In genomic region chrX:16834811-16835210, GRCh38 we compare ENCODE assay signal across 18 cellular contexts. TPM values are rescaled to one million over a fixed set of nuclear protein-coding genes. Genes with fewer than 3 reads are reported as not detected.
DNase-seq lines count a peak whose midpoint lies in the region; ATAC-seq and TF ChIP-seq lines count a peak whose summit lies in the region.
"Had no signal": no experiment of that assay in that cellular context is flagged by ENCODE, and none has a peak within 500 bp of the region (broad histone marks: within the 10 kb centered on the region; RNA-seq: fewer than 3 reads in every experiment).

No MANE protein-coding gene starts in this region.

- intact Hi-C loops in aorta (cut with DNase I): loop anchor here in 1 of 2 donors (5.0 kb wide), 1 partner anchor 37 kb away; the partner anchor contains the start of gene RBBP7

- peaks cover 6% of the 10 kb centered on the region for H3K4me1 Mint-ChIP-seq in activated T-cell treated with anti-CD3 and anti-CD28 coated beads, Interleukin-2, amount 50 U/mL, for 72 hours (ENCODE audit: low read depth)
- H3K4me1 Mint-ChIP-seq in mesothelial cell of epicardium: peaks cover 73% of the 10 kb centered on the region
- H3K4me1 Mint-ChIP-seq: CD4-positive, alpha-beta memory T cell had no signal

- H3K4me1 ChIP-seq in stomach smooth muscle (ENCODE audit: control insufficient read depth, insufficient read depth, low read length) (peaks cover 11% of the 10 kb centered on the region), aorta (ENCODE audit: control insufficient read depth in 1 of 2, insufficient read depth in 2 of 2, low read length in 2 of 2) (no peaks in the 10 kb centered on the region)

- 82 to 93% methylated on average over 6 of the region's 6 CpGs for WGBS in aorta, 2 donors

- no peak overlapping the region for H3K4me3 ChIP-seq in astrocyte of the spinal cord (ENCODE audit: low read depth, low read length)
- no peak overlapping the region for H3K4me3 ChIP-seq in stomach smooth muscle (ENCODE audit: low read length in 2 of 2)
- H3K4me3 ChIP-seq in aorta (ENCODE audit: low read length in 2 of 2): no peak overlapping the region
- H3K4me3 ChIP-seq: GM12878 had no signal

- H3K4me3 Mint-ChIP-seq in activated T-cell treated with anti-CD3 and anti-CD28 coated beads, Interleukin-2, amount 50 U/mL, for 72 hours: no peak overlapping the region
- H3K4me3 Mint-ChIP-seq in mesothelial cell of epicardium: no peak overlapping the region
- H3K4me3 Mint-ChIP-seq: CD4-positive, alpha-beta memory T cell had no signal

- no peak for ATAC-seq in activated T-cell treated with anti-CD3 and anti-CD28 coated beads, Interleukin-2, amount 50 U/mL, for 72 hours (replicated peaks in 1 of 2)
- ATAC-seq in aorta (ENCODE audit: low FRiP score): no peak
- ATAC-seq: GM12878 had no signal

- H3K27me3 Mint-ChIP-seq in activated T-cell treated with anti-CD3 and anti-CD28 coated beads, Interleukin-2, amount 50 U/mL, for 72 hours (ENCODE audit: low read depth): no peaks in the 10 kb centered on the region
- H3K27me3 Mint-ChIP-seq in mesothelial cell of epicardium (ENCODE audit: low read depth): no peaks in the 10 kb centered on the region
- H3K27me3 Mint-ChIP-seq: CD4-positive, alpha-beta memory T cell had no signal

- H3K9ac ChIP-seq in stomach smooth muscle (ENCODE audit: low read length in 2 of 2): no peak overlapping the region

- peaks cover 3 to 32% of the 10 kb centered on the region in 2 donors for H3K36me3 Mint-ChIP-seq in activated T-cell treated with anti-CD3 and anti-CD28 coated beads, Interleukin-2, amount 50 U/mL, for 72 hours (ENCODE audit: insufficient read depth in 2 of 2)
- peaks cover 16% of the 10 kb centered on the region for H3K36me3 Mint-ChIP-seq in mesothelial cell of epicardium

- DNase-seq in activated T-cell treated with anti-CD3 and anti-CD28 coated beads, Interleukin-2, amount 50 U/mL, for 72 hours: no peak
- no peak for DNase-seq in activated T-cell treated with anti-CD3 and anti-CD28 coated beads for 4 hours
- DNase-seq in astrocyte of the spinal cord (ENCODE audit: low read depth, low spot score): peak; percentile 75
- DNase-seq in mesothelial cell of epicardium (ENCODE audit: low spot score in 2 of 2, unreplicated experiment in 2 of 2): no peak
- no peak for DNase-seq in NCI-H1436 treated with DMSO at 0.1 percent for 48 hours (lab: John Stamatoyannopoulos, UW)
- no peak for DNase-seq in HuH-7 (ENCODE audit: low spot score)
- DNase-seq in aorta: no peak
- DNase-seq: CD4-positive, alpha-beta memory T cell; DMS79 treated with DMSO at 0.1 percent for 48 hours; GDM1; GOT3; KBM-7; NCI-H1048; NCI-H1694; NCI-H69; Right ventricle myocardium superior had no signal

- peak overlapping the region; percentile 15 for H3K27ac Mint-ChIP-seq in activated T-cell treated with anti-CD3 and anti-CD28 coated beads, Interleukin-2, amount 50 U/mL, for 72 hours
- H3K27ac Mint-ChIP-seq in mesothelial cell of epicardium: peak overlapping the region; percentile 60

- no peaks in the 10 kb centered on the region for H3K9me3 Mint-ChIP-seq in activated T-cell treated with anti-CD3 and anti-CD28 coated beads, Interleukin-2, amount 50 U/mL, for 72 hours
- H3K9me3 Mint-ChIP-seq in mesothelial cell of epicardium: no peaks in the 10 kb centered on the region
- H3K9me3 Mint-ChIP-seq: CD4-positive, alpha-beta memory T cell had no signal

- in situ Hi-C loops in astrocyte of the spinal cord (cut with HindIII; ENCODE audit: low sequenced_read_pairs): no loop called here

- H3K27me3 ChIP-seq in stomach smooth muscle (ENCODE audit: control insufficient read depth in 1 of 2, insufficient read depth in 2 of 2, low read length in 2 of 2) (peaks cover 0 to 5% of the 10 kb centered on the region in 2 donors), aorta (ENCODE audit: control insufficient read depth in 1 of 2, insufficient read depth in 2 of 2, low read length in 1 of 2) (no peaks in the 10 kb centered on the region)

- peak overlapping the region; percentile 64 for H3K27ac ChIP-seq in stomach smooth muscle (ENCODE audit: low read length)
- H3K27ac ChIP-seq in aorta (ENCODE audit: low read depth in 1 of 2, low read length in 2 of 2): no peak overlapping the region

- H3K36me3 ChIP-seq in stomach smooth muscle (ENCODE audit: control insufficient read depth in 2 of 2, insufficient read depth in 2 of 2, low read length in 2 of 2): peaks cover 8 to 24% of the 10 kb centered on the region in 2 donors
- no peaks in the 10 kb centered on the region for H3K36me3 ChIP-seq in aorta (ENCODE audit: control insufficient read depth in 1 of 2, insufficient read depth in 2 of 2, low read length in 1 of 2)

- TF ChIP-seq CTCF in astrocyte of the spinal cord (IDR thresholded peaks at IDR 0.05; ENCODE audit: low read depth, low read length): no peak
- no peak for TF ChIP-seq CTCF in mesothelial cell of epicardium (IDR thresholded peaks at IDR 0.05; ENCODE audit: unreplicated experiment)

- H3K9me3 ChIP-seq in stomach smooth muscle (ENCODE audit: control insufficient read depth in 2 of 2, low read length in 2 of 2): no peaks in the 10 kb centered on the region
- H3K9me3 ChIP-seq in aorta (ENCODE audit: control insufficient read depth, low read length): no peaks in the 10 kb centered on the region

RNA-seq across cellular contexts. Expression of gene RBBP7, which starts 35.4 kb away (rescaled TPM):
- 100 to 1,000 TPM; 234 to 265 TPM for total RNA-seq in activated T-cell treated with anti-CD3 and anti-CD28 coated beads, Interleukin-2, amount 50 U/mL, for 72 hours
- total RNA-seq in mesothelial cell of epicardium (221 to 229 TPM (median 225 TPM) in 3 replicates), aorta (10 to 100 TPM; 89.4 to 97.5 TPM)
- 100 to 1,000 TPM in 1 of 2 donors, 10 to 100 TPM in 1; 66.9 to 159 TPM for polyA plus RNA-seq in aorta

RNA-seq across cellular contexts. Expression of gene TXLNG, which starts 48.5 kb away (rescaled TPM):
- 10 to 100 TPM; 15.3 to 24.6 TPM for total RNA-seq in activated T-cell treated with anti-CD3 and anti-CD28 coated beads, Interleukin-2, amount 50 U/mL, for 72 hours
- total RNA-seq in mesothelial cell of epicardium (24.4 to 25.4 TPM (median 24.7 TPM) in 3 replicates), aorta (10 to 100 TPM in 1 of 2 donors, 1 to 10 TPM in 1; 9.4 to 11.8 TPM)
- 10 to 100 TPM in 1 of 2 donors, 1 to 10 TPM in 1; 3.6 to 11.2 TPM for polyA plus RNA-seq in aorta
